8 cellular contexts compared by ENCODE assay signal in genomic region chr3:63937661-63938651, GRCh38. TPM values are rescaled to one million over a fixed set of nuclear protein-coding genes. Genes with fewer than 3 reads are reported as not detected.
DNase-seq lines count a peak whose midpoint lies in the region; ATAC-seq, FAIRE-seq and TF ChIP-seq lines count a peak whose summit lies in the region.

No MANE protein-coding gene starts in this region.

- no peak overlapping the region for H3K4me3 ChIP-seq in ascending aorta

- DNase-seq in GM18507 (ENCODE audit: extremely low spot score, insufficient read length, low read depth) (no peak), LoVo (ENCODE audit: low spot score) (peak; percentile 24), left ventricle myocardium superior (no peak), ascending aorta (ENCODE audit: low spot score in 2 of 2) (no peak), GM03348 (ENCODE audit: low spot score) (no peak), ecto neural progenitor cell (ENCODE audit: low spot score) (no peak)
- no peak for DNase-seq in stimulated activated CD4-positive, alpha-beta T cell treated with anti-CD3 and anti-CD28 coated beads, Interleukin-4, amount 100 ng/mL, for 1 hour

- peak; percentile 60 for ATAC-seq in GM21786 (IDR thresholded peaks at IDR 0.05; ENCODE audit: unreplicated experiment)
- peak; percentile 21 for ATAC-seq in left ventricle myocardium superior

- H3K9me3 ChIP-seq in ascending aorta = no peaks in the 10 kb centered on the region

- peaks cover 0 to 3% of the 10 kb centered on the region in 2 donors for H3K4me1 ChIP-seq in ascending aorta

- no peak overlapping the region for H3K27ac ChIP-seq in ascending aorta

- TF ChIP-seq CTCF in ascending aorta (IDR thresholded peaks at IDR 0.05) = no peak

- H3K36me3 ChIP-seq in ascending aorta = no peaks in the 10 kb centered on the region

- H3K27me3 ChIP-seq in ascending aorta = no peaks in the 10 kb centered on the region

- peak; percentile 89 for FAIRE-seq in GM18507 (lab: Jason Lieb, UNC)

- intact Hi-C loops in left ventricle myocardium superior (cut with micrococcal nuclease) = no loop called here
- intact Hi-C loops in ascending aorta (cut with DNase I) = no loop called here

RNA-seq across cellular contexts. Expression of gene SCAANT1, which starts 25.8 kb away (rescaled TPM):
- total RNA-seq in left ventricle myocardium superior (not detected), ascending aorta (not detected)
